8 cellular contexts compared by ENCODE assay signal in genomic region chr12:55973598-55974307, GRCh38. TPM values are rescaled to one million over a fixed set of nuclear protein-coding genes. Genes with fewer than 3 reads are reported as not detected.
DNase-seq lines count a peak whose midpoint lies in the region; ATAC-seq, FAIRE-seq and TF ChIP-seq lines count a peak whose summit lies in the region.

A gene with protein sequence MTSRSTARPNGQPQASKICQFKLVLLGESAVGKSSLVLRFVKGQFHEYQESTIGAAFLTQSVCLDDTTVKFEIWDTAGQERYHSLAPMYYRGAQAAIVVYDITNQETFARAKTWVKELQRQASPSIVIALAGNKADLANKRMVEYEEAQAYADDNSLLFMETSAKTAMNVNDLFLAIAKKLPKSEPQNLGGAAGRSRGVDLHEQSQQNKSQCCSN (plus strand): TSS chr12:55974078. CDS start chr12:55986961, 12,883 bp downstream.

- no peak within 1 kb of the TSS for H3K27ac Mint-ChIP-seq in mesothelial cell of epicardium

- H3K4me3 ChIP-seq in OCI-LY3 (ENCODE audit: low read length) (peak within 1 kb of the TSS; percentile 87), endothelial cell of umbilical vein (replicated peaks in 1 of 3; ENCODE audit: insufficient read depth in 1 of 3, low read depth in 1 of 3, low read length in 3 of 3) (peak within 1 kb of the TSS; percentile 87 to 93 (median 92))

- H2AFZ ChIP-seq in OCI-LY3 (ENCODE audit: low read depth, low read length) (no peak within 1 kb of the TSS), endothelial cell of umbilical vein (ENCODE audit: low read depth, low read length) (peak within 1 kb of the TSS; percentile 67)

- dilution Hi-C loops in endothelial cell of umbilical vein (cut with MboI; ENCODE audit: extremely low pct_ligation_motif_present, low sequenced_read_pairs): no loop called here

- H3K4me1 Mint-ChIP-seq in mesothelial cell of epicardium: peaks cover 8% of the 10 kb centered on the region

- H3K36me3 Mint-ChIP-seq in mesothelial cell of epicardium: peaks cover 9% of the 10 kb centered on the region

- H3K9me1 ChIP-seq in endothelial cell of umbilical vein (replicated peaks; ENCODE audit: control insufficient read depth, extremely low read depth, insufficient read depth, low read length): no peaks in the 10 kb centered on the region

- peak within 1 kb of the TSS; percentile 86 for H3K9ac ChIP-seq in OCI-LY3 (ENCODE audit: low read length)
- peak within 1 kb of the TSS; percentile 93 for H3K9ac ChIP-seq in endothelial cell of umbilical vein (replicated peaks; ENCODE audit: extremely low read depth, insufficient read depth, low read length)

- H3K4me1 ChIP-seq in OCI-LY3 (ENCODE audit: low read length) (peaks cover 21% of the 10 kb centered on the region), endothelial cell of umbilical vein (ENCODE audit: control insufficient read depth, extremely low read depth, insufficient read depth, low read length) (peaks cover 27% of the 10 kb centered on the region)

- H3K9me3 Mint-ChIP-seq in mesothelial cell of epicardium: no peaks in the 10 kb centered on the region

- ATAC-seq in GM21528 (IDR thresholded peaks at IDR 0.05; ENCODE audit: low FRiP score, unreplicated experiment): peak; percentile 94

- CTCF ChIA-PET in endothelial cell of umbilical vein (lab: Charles Lee): interaction anchor here (0.7 to 3.0 kb wide), 13 partner anchors 12 to 1485 kb away, joined by 3 to 34 read pairs (median 5); partner anchors contain the start of genes DGKA, DNAJC14, GLI1 and PA2G4

- H3K27ac ChIP-seq in OCI-LY3 (ENCODE audit: low read length) (peak within 1 kb of the TSS; percentile 61), endothelial cell of umbilical vein (ENCODE audit: insufficient read depth, low read depth, low read length) (peak within 1 kb of the TSS; percentile 81)

- peaks cover 20% of the 10 kb centered on the region for H3K79me2 ChIP-seq in OCI-LY3 (ENCODE audit: low read length)
- H3K79me2 ChIP-seq in endothelial cell of umbilical vein (ENCODE audit: control insufficient read depth, insufficient read depth, low read length): peaks cover 40% of the 10 kb centered on the region

- H3K36me3 ChIP-seq in OCI-LY3 (replicated peaks; ENCODE audit: low read depth, low read length): peaks cover 20% of the 10 kb centered on the region
- peaks cover under 1 to 1% of the 10 kb centered on the region in 2 experiments for H3K36me3 ChIP-seq in endothelial cell of umbilical vein (ENCODE audit: control insufficient read depth in 2 of 2, extremely low read depth in 1 of 2, insufficient read depth in 2 of 2, low read length in 2 of 2)

- peak within 1 kb of the TSS; percentile 75 for H3K4me2 ChIP-seq in OCI-LY3 (ENCODE audit: low read length)
- peak within 1 kb of the TSS; percentile 94 for H3K4me2 ChIP-seq in endothelial cell of umbilical vein (ENCODE audit: insufficient read depth, low read length)

- no TSS peak for BruUV-seq in endothelial cell of umbilical vein (replicated peaks; lab: Mats Ljungman, UMichigan)

- DNase-seq in DMS 273 treated with DMSO at 0.1 percent for 48 hours (lab: John Stamatoyannopoulos, UW): peak; percentile 99
- peak; percentile 87 for DNase-seq in HuH-7.5 (ENCODE audit: low spot score)
- DNase-seq in activated CD8-positive, alpha-beta memory T cell treated with anti-CD3 and anti-CD28 coated beads, Interleukin-2, amount 50 U/mL, for 48 hours: peak; percentile 93
- peak; percentile 100 for DNase-seq in endothelial cell of umbilical vein (ENCODE audit: low read depth, low spot score)
- DNase-seq in mesothelial cell of epicardium (ENCODE audit: low spot score in 2 of 2, unreplicated experiment in 2 of 2): peak; percentile 96
- peak; percentile 97 for DNase-seq in stimulated activated CD8-positive, alpha-beta memory T cell treated with anti-CD3 and anti-CD28 coated beads, Interleukin-15, amount 100 ng/mL, for 48 hours (ENCODE audit: low read depth in 2 of 2)

- no peak within 1 kb of the TSS for H3K4me3 Mint-ChIP-seq in mesothelial cell of epicardium

- H3K27me3 ChIP-seq in OCI-LY3 (ENCODE audit: low read depth, low read length): no peaks in the 10 kb centered on the region
- H3K27me3 ChIP-seq in endothelial cell of umbilical vein (ENCODE audit: control insufficient read depth in 2 of 2, insufficient read depth in 2 of 2, low read length in 2 of 2): no peaks in the 10 kb centered on the region

- TF ChIP-seq CTCF in OCI-LY3 (IDR thresholded peaks at IDR 0.05; ENCODE audit: low read depth, low read length): no peak
- no peak for TF ChIP-seq CTCF in endothelial cell of umbilical vein (IDR thresholded peaks at IDR 0.05; ENCODE audit: extremely low read depth in 1 of 2, insufficient read depth in 1 of 2, low read depth in 1 of 2, low read length in 2 of 2)
- peak; percentile 73 for TF ChIP-seq CTCF in mesothelial cell of epicardium (IDR thresholded peaks at IDR 0.05; ENCODE audit: unreplicated experiment)

- TF ChIP-seq POLR2A in endothelial cell of umbilical vein (IDR thresholded peaks at IDR 0.05; ENCODE audit: low read depth, low read length): peak; percentile 74

- H4K20me1 ChIP-seq in OCI-LY3 (ENCODE audit: insufficient read depth, low read length) (no peaks in the 10 kb centered on the region), endothelial cell of umbilical vein (replicated peaks; ENCODE audit: control insufficient read depth, extremely low read depth, insufficient read depth, low read length) (no peaks in the 10 kb centered on the region)

- intact Hi-C loops in endothelial cell of umbilical vein (cut with micrococcal nuclease): loop anchor here (1.0 to 2.0 kb wide), 4 partner anchors 41 to 156 kb away; partner anchors contain the start of genes DNAJC14 and SARNP

- H3K9me3 ChIP-seq in OCI-LY3 (ENCODE audit: insufficient read depth, low read length) (no peaks in the 10 kb centered on the region), endothelial cell of umbilical vein (replicated peaks; ENCODE audit: control insufficient read depth, insufficient read depth, low read length) (no peaks in the 10 kb centered on the region)

- POLR2A ChIA-PET in endothelial cell of umbilical vein (lab: Charles Lee): interaction anchor here (0.7 to 1.9 kb wide), 15 partner anchors 10 to 244 kb away, joined by 3 to 18 read pairs (median 4); partner anchors contain the start of genes CD63, DNAJC14, PA2G4 and SUOX

- FAIRE-seq in endothelial cell of umbilical vein (lab: Jason Lieb, UNC): peak; percentile 99

- H3K27me3 Mint-ChIP-seq in mesothelial cell of epicardium (ENCODE audit: low read depth): no peaks in the 10 kb centered on the region

TF ChIP-seq in endothelial cell of umbilical vein, 7 proteins besides CTCF, POLR2A, EP300 and RAD21:
- TF ChIP-seq POLR2AphosphoS5 (IDR thresholded peaks at IDR 0.05; ENCODE audit: insufficient read depth, low read depth, low read length): peak; percentile 39
- TF ChIP-seq GATA2 (IDR thresholded peaks at IDR 0.05; ENCODE audit: insufficient read depth, insufficient read length, low read depth, low read length): no peak
- TF ChIP-seq MYC (IDR thresholded peaks at IDR 0.05; ENCODE audit: low read depth, low read length): no peak
- TF ChIP-seq JUN (IDR thresholded peaks at IDR 0.05; ENCODE audit: borderline replicate concordance, insufficient read depth, insufficient read length, low read depth): no peak
- no peak for TF ChIP-seq MAX (IDR thresholded peaks at IDR 0.05; ENCODE audit: insufficient read depth, insufficient read length)
- TF ChIP-seq EZH2 (IDR thresholded peaks at IDR 0.05; ENCODE audit: borderline replicate concordance, low read depth, low read length, severe bottlenecking): no peak
- peak; percentile 56 for TF ChIP-seq FOS (IDR thresholded peaks at IDR 0.05; ENCODE audit: borderline replicate concordance, insufficient read depth, low read length)

RNA-seq across cellular contexts. Expression of the gene that starts here (rescaled TPM):
- total RNA-seq in endothelial cell of umbilical vein (97.4 and 103 TPM in 2 replicates), mesothelial cell of epicardium (99.3 to 104 TPM (median 101 TPM) in 3 replicates)
- 98.8 and 105 TPM in 2 replicates for polyA plus RNA-seq in endothelial cell of umbilical vein
- 83.6 and 87.9 TPM in 2 replicates for polyA plus RNA-seq in endothelial cell of umbilical vein (2011; cell fraction: cytosol; rRNA removed)
- 74.2 and 86.2 TPM in 2 replicates for polyA plus RNA-seq in endothelial cell of umbilical vein (2011; cell fraction: nucleus; rRNA removed)
- polyA plus RNA-seq in endothelial cell of umbilical vein (2012): 84.7 and 85.7 TPM in 2 replicates
- 159 and 179 TPM in 2 replicates for polyA minus RNA-seq in endothelial cell of umbilical vein
- 52.2 TPM for polyA minus RNA-seq in endothelial cell of umbilical vein (2011; cell fraction: cytosol; rRNA and poly(A)+ RNA removed)
- 41.1 and 63.9 TPM in 2 replicates for polyA minus RNA-seq in endothelial cell of umbilical vein (2011; cell fraction: nucleus; rRNA and poly(A)+ RNA removed)

Comparison
In these comparisons a context has a peak if more than half of its experiments do, and no peak if none do; other contexts are left out.
1. Peak in every context shown above with its lines: DNase-seq, ATAC-seq, H3K4me3 ChIP-seq and H3K27ac ChIP-seq.